In the genomic region with DNA sequence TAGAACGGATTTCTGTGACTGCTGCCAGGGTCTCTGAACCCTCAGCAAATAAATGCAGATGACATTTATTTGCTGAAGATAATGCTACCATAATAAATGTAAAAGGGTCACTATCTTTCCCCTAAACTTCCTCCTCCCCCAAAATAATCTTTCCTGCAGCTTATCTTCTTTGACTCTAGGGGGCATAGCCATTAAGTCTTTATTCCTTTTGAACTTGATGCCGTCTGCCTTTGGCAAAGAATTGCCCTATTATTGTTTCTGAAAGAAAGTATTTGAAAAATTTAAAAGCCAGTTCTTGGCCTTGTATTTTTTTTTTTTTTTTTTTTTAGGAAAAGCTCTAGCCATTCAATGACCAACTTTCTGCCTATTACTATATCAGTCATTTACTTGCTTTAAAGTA, we compare ENCODE assay signal across 8 cellular contexts.
DNase-seq lines count a peak whose midpoint lies in the region; ATAC-seq and TF ChIP-seq lines count a peak whose summit lies in the region.

No MANE protein-coding gene starts in this region.

- no peaks in the 10 kb centered on the region for H4K20me1 ChIP-seq in PC-3 (ENCODE audit: low read length)

- 0 out of 2 replicates have a peak overlapping the region, but pooled peaks have one; percentile 18 for H3K9ac ChIP-seq in PC-3 (ENCODE audit: low read length)

- H3K27me3 ChIP-seq in PC-3 (ENCODE audit: low read length) (no peaks in the 10 kb centered on the region), transverse colon (no peaks in the 10 kb centered on the region)

- in situ Hi-C loops in ACHN (cut with HindIII; ENCODE audit: low pct_ligation_motif_present, low pct_unique_long_range_greater_than_20kb, low sequenced_read_pairs) (no loop called here), transverse colon (cut with MboI; ENCODE audit: low pct_ligation_motif_present in 1 of 4, low pct_unique_long_range_greater_than_20kb in 1 of 4, low sequenced_read_pairs in 3 of 4) (no loop called here)

- H3K9me2 ChIP-seq in PC-3 (replicated peaks; ENCODE audit: low read length) = no peaks in the 10 kb centered on the region

- H3K4me3 Mint-ChIP-seq in activated CD4-positive, alpha-beta memory T cell treated with anti-CD3 and anti-CD28 coated beads for 36 hours = no peak overlapping the region

- H3K9me3 ChIP-seq in PC-3 (ENCODE audit: low read length) (no peaks in the 10 kb centered on the region), transverse colon (no peaks in the 10 kb centered on the region)

- peak overlapping the region; percentile 20; the same call in 1 of the 2 replicates for H3K4me3 ChIP-seq in PC-3 (ENCODE audit: low read length)
- H3K4me3 ChIP-seq in fibroblast of mammary gland (ENCODE audit: control insufficient read depth, low read depth, low read length) = no peak overlapping the region
- H3K4me3 ChIP-seq in transverse colon = no peak overlapping the region

- intact Hi-C loops in PC-3 (cut with micrococcal nuclease) = loop anchor here (5.0 kb wide), 2 partner anchors 85 to 105 kb away; no protein-coding TSS in a partner anchor
- intact Hi-C loops in transverse colon (cut with DNase I; ENCODE audit: low total_unique reads) = no loop called here
- intact Hi-C loops in activated CD4-positive, alpha-beta memory T cell treated with anti-CD3 and anti-CD28 coated beads for 36 hours (cut with micrococcal nuclease) = loop anchor here (1.0 to 10.0 kb wide), 2 partner anchors 106 to 1227 kb away; no protein-coding TSS in a partner anchor

- H3K27ac ChIP-seq in PC-3 (ENCODE audit: low read length) (peak overlapping the region; percentile 93), transverse colon (peak overlapping the region; percentile 37 to 78 (median 54))

- no peak overlapping the region; the same call in 1 of the 2 replicates for H2AFZ ChIP-seq in PC-3 (ENCODE audit: low read length)

- BruUV-seq in PC-3 (replicated peaks; lab: Mats Ljungman, UMichigan) = no TSS peak

- H3F3A ChIP-seq in PC-3 (ENCODE audit: low read length, unreplicated experiment) = peaks cover 11% of the 10 kb centered on the region

- no peaks in the 10 kb centered on the region for H3K9me3 Mint-ChIP-seq in activated CD4-positive, alpha-beta memory T cell treated with anti-CD3 and anti-CD28 coated beads for 36 hours

- peaks cover 6% of the 10 kb centered on the region for H3K27me3 Mint-ChIP-seq in activated CD4-positive, alpha-beta memory T cell treated with anti-CD3 and anti-CD28 coated beads for 36 hours

- POLR2A ChIA-PET in PC-3 (lab: Charles Lee; ENCODE audit: unreplicated experiment) = interaction anchor here (0.6 to 1.1 kb wide), 4 partner anchors 38 to 68 kb away, joined by 3 to 4 read pairs (median 3); no protein-coding TSS in a partner anchor
- POLR2A ChIA-PET in activated CD4-positive, alpha-beta memory T cell treated with anti-CD3 and anti-CD28 coated beads for 36 hours (lab: Charles Lee) = interaction anchor here (0.7 to 1.5 kb wide), 2 partner anchors 16 to 17 kb away, joined by 3 to 4 read pairs; no protein-coding TSS in a partner anchor

- TF ChIP-seq EP300 in transverse colon (IDR thresholded peaks at IDR 0.05; ENCODE audit: low read depth) = no peak

- TF ChIP-seq CTCF in PC-3 (conservative IDR thresholded peaks at IDR 0.05; ENCODE audit: low read depth, low read length) (peak; percentile 65), fibroblast of mammary gland (conservative IDR thresholded peaks at IDR 0.05; ENCODE audit: control insufficient read depth, insufficient read depth, low read depth, low read length) (peak; percentile 65), transverse colon (IDR thresholded peaks at IDR 0.05) (peak; percentile 20 to 41 (median 22))

- H3K79me2 ChIP-seq in PC-3 (ENCODE audit: low read length) = no peaks in the 10 kb centered on the region

- H3K36me3 ChIP-seq in PC-3 (ENCODE audit: low read depth, low read length) = no peaks in the 10 kb centered on the region
- no peaks in the 10 kb centered on the region for H3K36me3 ChIP-seq in transverse colon

- H3K4me1 ChIP-seq in PC-3 (ENCODE audit: insufficient read depth, low read length) (peaks cover 26% of the 10 kb centered on the region), transverse colon (peaks cover 15 to 38% (median 28%) of the 10 kb centered on the region in 4 donors)

- ATAC-seq in GM18502 (IDR thresholded peaks at IDR 0.05; ENCODE audit: poor library complexity, unreplicated experiment) (peak; percentile 56), PC-3 (0 out of 2 replicates have a peak, but pooled peaks have one; percentile 11)

- CTCF ChIA-PET in PC-3 (lab: Charles Lee) = interaction anchor here (0.6 to 1.8 kb wide), 10 partner anchors 41 to 162 kb away, joined by 3 to 13 read pairs (median 7); no protein-coding TSS in a partner anchor
- CTCF ChIA-PET in activated CD4-positive, alpha-beta memory T cell treated with anti-CD3 and anti-CD28 coated beads for 36 hours (lab: Charles Lee) = interaction anchor here (0.9 to 2.8 kb wide), 6 partner anchors 10 to 110 kb away, joined by 3 to 11 read pairs (median 4); no protein-coding TSS in a partner anchor

- H3K4me2 ChIP-seq in PC-3 (ENCODE audit: low read length) = peak overlapping the region; percentile 66

- DNase-seq in ACHN (peak; percentile 50), PC-3 (peak; percentile 40), fibroblast of mammary gland (ENCODE audit: low read depth) (peak; percentile 48), transverse colon (no peak)
- DNase-seq in activated CD4-positive, alpha-beta T cell treated with anti-CD3 and anti-CD28 coated beads for 48 hours = no peak
- DNase-seq in stimulated activated CD4-positive, alpha-beta T cell treated with anti-CD3 and anti-CD28 coated beads, Interleukin-15, amount 100 ng/mL, for 24 hours = no peak
- no peak for DNase-seq in activated CD4-positive, alpha-beta memory T cell treated with anti-CD3 and anti-CD28 coated beads for 36 hours

- no peaks in the 10 kb centered on the region for H3K36me3 Mint-ChIP-seq in activated CD4-positive, alpha-beta memory T cell treated with anti-CD3 and anti-CD28 coated beads for 36 hours

- no peak for TF ChIP-seq POLR2A in transverse colon (IDR thresholded peaks at IDR 0.05)

- no peak overlapping the region for H3K27ac Mint-ChIP-seq in activated CD4-positive, alpha-beta memory T cell treated with anti-CD3 and anti-CD28 coated beads for 36 hours

- WGBS in transverse colon (ENCODE audit: low coverage in 1 of 2), 2 donors = 12 to 20% methylated on average over 2 of the region's 2 CpGs

- H3K4me1 Mint-ChIP-seq in activated CD4-positive, alpha-beta memory T cell treated with anti-CD3 and anti-CD28 coated beads for 36 hours (ENCODE audit: low read depth) = peaks cover 2% of the 10 kb centered on the region

Comparison
In these comparisons a context has a peak if more than half of its experiments do, and no peak if none do; other contexts are left out.
1. DNase-seq: peak in ACHN (single experiment), PC-3 (single experiment) and fibroblast of mammary gland (single experiment); none in transverse colon (single experiment), activated CD4-positive, alpha-beta T cell treated with anti-CD3 and anti-CD28 coated beads for 48 hours (single experiment), stimulated activated CD4-positive, alpha-beta T cell treated with anti-CD3 and anti-CD28 coated beads, Interleukin-15, amount 100 ng/mL, for 24 hours (single experiment) and activated CD4-positive, alpha-beta memory T cell treated with anti-CD3 and anti-CD28 coated beads for 36 hours (single experiment).
2. Peak in every context shown above with its lines, with median percentiles within 50 percentile points of each other: CTCF ChIP-seq.